9 cellular contexts compared by ENCODE assay signal in genomic region chr14:91376547-91377477, GRCh38. TPM values are rescaled to one million over a fixed set of nuclear protein-coding genes. Genes with fewer than 3 reads are reported as not detected.
DNase-seq lines count a peak whose midpoint lies in the region; ATAC-seq and TF ChIP-seq lines count a peak whose summit lies in the region.
"Had no signal": no experiment of that assay in that cellular context is flagged by ENCODE, and none has a peak within 500 bp of the region (broad histone marks: within the 10 kb centered on the region; RNA-seq: fewer than 3 reads in every experiment).

No MANE protein-coding gene starts in this region.

- peak overlapping the region in 1 of 8 donors; percentile 28 for H3K4me3 ChIP-seq in spleen

- peak overlapping the region; percentile 58 for H3K27ac Mint-ChIP-seq in activated CD4-positive, alpha-beta T cell treated with anti-CD3 and anti-CD28 coated beads, Interleukin-2, amount 10 ng/mL, durations not matched to agents 7 days and 5 days
- peak overlapping the region; percentile 90 for H3K27ac Mint-ChIP-seq in activated naive CD8-positive, alpha-beta T cell treated with anti-CD3 and anti-CD28 coated beads, Interleukin-2, amount 10 ng/mL, durations not matched to agents 7 days and 5 days

- H3K36me3 ChIP-seq in spleen: peaks cover 0 to 40% (median 0%) of the 10 kb centered on the region in 6 donors

- no peak overlapping the region for H3K4me3 Mint-ChIP-seq in activated CD4-positive, alpha-beta T cell treated with anti-CD3 and anti-CD28 coated beads, Interleukin-2, amount 10 ng/mL, durations not matched to agents 7 days and 5 days
- peak overlapping the region; percentile 51 for H3K4me3 Mint-ChIP-seq in activated naive CD8-positive, alpha-beta T cell treated with anti-CD3 and anti-CD28 coated beads, Interleukin-2, amount 10 ng/mL, durations not matched to agents 7 days and 5 days

- no peaks in the 10 kb centered on the region for H3K27me3 Mint-ChIP-seq in activated CD4-positive, alpha-beta T cell treated with anti-CD3 and anti-CD28 coated beads, Interleukin-2, amount 10 ng/mL, durations not matched to agents 7 days and 5 days
- no peaks in the 10 kb centered on the region for H3K27me3 Mint-ChIP-seq in activated naive CD8-positive, alpha-beta T cell treated with anti-CD3 and anti-CD28 coated beads, Interleukin-2, amount 10 ng/mL, durations not matched to agents 7 days and 5 days

- 74 to 86% (median 78%) methylated on average over 24 to 28 of the region's 28 CpGs for WGBS in spleen, 5 donors

- H3K36me3 Mint-ChIP-seq in activated CD4-positive, alpha-beta T cell treated with anti-CD3 and anti-CD28 coated beads, Interleukin-2, amount 10 ng/mL, durations not matched to agents 7 days and 5 days (ENCODE audit: low read depth): peaks cover 47% of the 10 kb centered on the region
- H3K36me3 Mint-ChIP-seq in activated naive CD8-positive, alpha-beta T cell treated with anti-CD3 and anti-CD28 coated beads, Interleukin-2, amount 10 ng/mL, durations not matched to agents 7 days and 5 days: peaks cover 14% of the 10 kb centered on the region

- H3K4me1 Mint-ChIP-seq in activated CD4-positive, alpha-beta T cell treated with anti-CD3 and anti-CD28 coated beads, Interleukin-2, amount 10 ng/mL, durations not matched to agents 7 days and 5 days: peaks cover 99% of the 10 kb centered on the region
- H3K4me1 Mint-ChIP-seq in activated naive CD8-positive, alpha-beta T cell treated with anti-CD3 and anti-CD28 coated beads, Interleukin-2, amount 10 ng/mL, durations not matched to agents 7 days and 5 days: peaks cover 86% of the 10 kb centered on the region

- CTCF ChIA-PET in activated CD4-positive, alpha-beta T cell treated with anti-CD3 and anti-CD28 coated beads, Interleukin-2, amount 10 ng/mL, durations not matched to agents 7 days and 5 days (lab: Charles Lee): interaction anchor here (0.6 to 2.3 kb wide), 9 partner anchors 9 to 63 kb away, joined by 3 to 11 read pairs (median 5); no protein-coding TSS in a partner anchor

- no peak for ATAC-seq in activated naive CD8-positive, alpha-beta T cell treated with anti-CD3 and anti-CD28 coated beads, Interleukin-2, amount 10 ng/mL, durations not matched to agents 7 days and 5 days (ENCODE audit: low read depth)
- no peak for ATAC-seq in HG03097 (IDR thresholded peaks at IDR 0.05; ENCODE audit: low FRiP score, unreplicated experiment)

- intact Hi-C loops in spleen (cut with DNase I; ENCODE audit: low total_unique reads): no loop called here

- H3K27me3 ChIP-seq in spleen (replicated peaks in 1 of 7): no peaks in the 10 kb centered on the region

- no peak for DNase-seq in activated CD4-positive, alpha-beta T cell treated with anti-CD3 and anti-CD28 coated beads, Interleukin-2, amount 10 ng/mL, durations not matched to agents 7 days and 5 days
- DNase-seq in activated CD4-positive, alpha-beta T cell treated with anti-CD3 and anti-CD28 coated beads, Interleukin-2, amount 50 U/mL, for 4 hours: no peak
- DNase-seq in NCI-H2171 (lab: John Stamatoyannopoulos, UW): peak; percentile 38
- DNase-seq in activated naive CD8-positive, alpha-beta T cell treated with anti-CD3 and anti-CD28 coated beads, Interleukin-2, amount 10 ng/mL, durations not matched to agents 7 days and 5 days: no peak
- no peak for DNase-seq in spleen
- no peak for DNase-seq in glomerular visceral epithelial cell (ENCODE audit: extremely low spot score)
- no peak for DNase-seq in stimulated activated naive CD4-positive, alpha-beta T cell (lab: John Stamatoyannopoulos, UW)

- no peak for TF ChIP-seq POLR2A in spleen (IDR thresholded peaks at IDR 0.05)

- peaks cover 80 to 100% (median 100%) of the 10 kb centered on the region in 6 donors for H3K4me1 ChIP-seq in spleen

- H3K9me3 Mint-ChIP-seq in activated CD4-positive, alpha-beta T cell treated with anti-CD3 and anti-CD28 coated beads, Interleukin-2, amount 10 ng/mL, durations not matched to agents 7 days and 5 days: no peaks in the 10 kb centered on the region
- H3K9me3 Mint-ChIP-seq in activated naive CD8-positive, alpha-beta T cell treated with anti-CD3 and anti-CD28 coated beads, Interleukin-2, amount 10 ng/mL, durations not matched to agents 7 days and 5 days: no peaks in the 10 kb centered on the region

- POLR2A ChIA-PET in activated CD4-positive, alpha-beta T cell treated with anti-CD3 and anti-CD28 coated beads, Interleukin-2, amount 10 ng/mL, durations not matched to agents 7 days and 5 days (lab: Charles Lee): interaction anchor here (0.5 to 0.9 kb wide), 2 partner anchors 14 to 21 kb away, joined by 3 read pairs; no protein-coding TSS in a partner anchor
- POLR2A ChIA-PET in activated naive CD8-positive, alpha-beta T cell treated with anti-CD3 and anti-CD28 coated beads, Interleukin-2, amount 10 ng/mL, durations not matched to agents 7 days and 5 days (lab: Charles Lee): interaction anchor here (0.5 to 8.6 kb wide), 7 partner anchors 10 to 39 kb away, joined by 3 to 81 read pairs (median 4); partner anchors contain the start of gene CCDC88C

- no peak for TF ChIP-seq CTCF in spleen (IDR thresholded peaks at IDR 0.05 in 8 of 11, conservative IDR thresholded peaks at IDR 0.05 in 3 of 11)

- H3K9me3 ChIP-seq in spleen: no peaks in the 10 kb centered on the region

- peak overlapping the region in 7 of 8 donors; percentile 9 to 86 (median 75) for H3K27ac ChIP-seq in spleen
- H3K27ac ChIP-seq: parathyroid adenoma had no signal

RNA-seq across cellular contexts. Expression of gene CCDC88C, which starts 40.8 kb away (rescaled TPM):
- total RNA-seq in activated CD4-positive, alpha-beta T cell treated with anti-CD3 and anti-CD28 coated beads, Interleukin-2, amount 10 ng/mL, durations not matched to agents 7 days and 5 days: 100 to 1,000 TPM; 187 to 193 TPM
- 100 to 1,000 TPM; 206 to 209 TPM for total RNA-seq in activated naive CD8-positive, alpha-beta T cell treated with anti-CD3 and anti-CD28 coated beads, Interleukin-2, amount 10 ng/mL, durations not matched to agents 7 days and 5 days
- 100 to 1,000 TPM in 6 of 7 donors, 10 to 100 TPM in 1; 96.4 to 136 (median 107) TPM for total RNA-seq in spleen
- 10 to 100 TPM; 23.2 to 38.4 (median 29.8) TPM for polyA plus RNA-seq in spleen
